In genomic region chr2:54549912-54550518, GRCh38 we compare ENCODE assay signal across 15 cellular contexts.
DNase-seq lines count a peak whose midpoint lies in the region; ATAC-seq, FAIRE-seq and TF ChIP-seq lines count a peak whose summit lies in the region.
"Had no signal": no experiment of that assay in that cellular context is flagged by ENCODE, and none has a peak within 500 bp of the region (broad histone marks: within the 10 kb centered on the region; RNA-seq: fewer than 3 reads in every experiment).

No MANE protein-coding gene starts in this region.

- no peaks in the 10 kb centered on the region for H4K20me1 ChIP-seq in mammary epithelial cell (ENCODE audit: insufficient read depth, low read length)
- no peaks in the 10 kb centered on the region for H4K20me1 ChIP-seq in keratinocyte (ENCODE audit: control insufficient read depth, extremely low read depth, insufficient read depth, low read length)

- no peaks in the 10 kb centered on the region for H3K9me3 Mint-ChIP-seq in stimulated activated naive CD8-positive, alpha-beta T cell treated with anti-CD3 and anti-CD28 coated beads, Interleukin-15, amount 100 ng/mL, for 72 hours

- intact Hi-C loops in mammary epithelial cell (cut with micrococcal nuclease) = no loop called here

- no peak overlapping the region for H3K9ac ChIP-seq in mammary epithelial cell (ENCODE audit: insufficient read depth, low read length)
- H3K9ac ChIP-seq in keratinocyte (ENCODE audit: control insufficient read depth, extremely low read depth, insufficient read depth, low read length) = no peak overlapping the region
- H3K9ac ChIP-seq: SK-N-SH had no signal

- no peaks in the 10 kb centered on the region for H3K27me3 Mint-ChIP-seq in stimulated activated naive CD8-positive, alpha-beta T cell treated with anti-CD3 and anti-CD28 coated beads, Interleukin-15, amount 100 ng/mL, for 72 hours
- H3K27me3 Mint-ChIP-seq: activated CD4-positive, alpha-beta T cell treated with anti-CD3 and anti-CD28 coated beads, Interleukin-2, amount 10 ng/mL, durations not matched to agents 7 days and 5 days; naive thymus-derived CD8-positive, alpha-beta T cell had no signal

- in situ Hi-C loops in mammary epithelial cell (cut with MboI; ENCODE audit: low sequenced_read_pairs in 2 of 2) = no loop called here

- H3K36me3 ChIP-seq in mammary epithelial cell (ENCODE audit: insufficient read depth, low read length) (no peaks in the 10 kb centered on the region), keratinocyte (ENCODE audit: control insufficient read depth in 2 of 2, extremely low read depth in 1 of 2, insufficient read depth in 2 of 2, low read length in 2 of 2) (no peaks in the 10 kb centered on the region), small intestine (ENCODE audit: control insufficient read depth in 2 of 2, insufficient read depth in 2 of 2, low read length in 2 of 2) (no peaks in the 10 kb centered on the region)
- H3K36me3 ChIP-seq: HAP-1 had no signal

- H3K27me3 ChIP-seq in mammary epithelial cell (ENCODE audit: insufficient read depth, low read length) (no peaks in the 10 kb centered on the region), keratinocyte (ENCODE audit: control insufficient read depth, extremely low read depth, insufficient read depth, low read length) (no peaks in the 10 kb centered on the region), small intestine (ENCODE audit: control insufficient read depth in 2 of 2, insufficient read depth in 2 of 2, low read length in 2 of 2) (no peaks in the 10 kb centered on the region)

- dilution Hi-C loops in mammary epithelial cell (cut with HindIII; ENCODE audit: low sequenced_read_pairs) = no loop called here
- dilution Hi-C loops in keratinocyte (cut with MboI; ENCODE audit: extremely low pct_ligation_motif_present, low sequenced_read_pairs) = no loop called here

- FAIRE-seq in keratinocyte (lab: Jason Lieb, UNC) (no peak), small intestine (lab: Jason Lieb, UNC) (no peak)

- 80% methylated on average over 4 of the region's 4 CpGs for WGBS in mammary epithelial cell (ENCODE audit: low coverage, missing lambda C conversion rate)
- WGBS in small intestine, 3 donors = 6 to 61% (median 39%) methylated on average over 4 of the region's 4 CpGs

- BruUV-seq in mammary epithelial cell (replicated peaks; lab: Mats Ljungman, UMichigan) = no TSS peak

- H3K4me2 ChIP-seq in mammary epithelial cell (ENCODE audit: insufficient read depth, low read depth, low read length) (no peak overlapping the region), keratinocyte (ENCODE audit: control insufficient read depth, extremely low read depth, insufficient read depth, low read depth, low read length) (peak overlapping the region; percentile 34)
- H3K4me2 ChIP-seq: SK-N-SH had no signal

- H3K27ac ChIP-seq in mammary epithelial cell (ENCODE audit: insufficient read depth, low read depth, low read length) (no peak overlapping the region), keratinocyte (ENCODE audit: control insufficient read depth, insufficient read depth, low read length) (no peak overlapping the region), small intestine (ENCODE audit: low read depth in 1 of 2, low read length in 1 of 2) (peak overlapping the region; percentile 7 to 66)

- DNase-seq in HT-29 (ENCODE audit: low spot score) (peak; percentile 74), mammary epithelial cell (peak; percentile 71), keratinocyte (ENCODE audit: low read depth, low spot score) (no peak), small intestine (peak; percentile 91), foreskin melanocyte (no peak), DMS153 treated with DMSO at 0.1 percent for 48 hours (lab: John Stamatoyannopoulos, UW; ENCODE audit: unreplicated experiment) (no peak)
- DNase-seq in stimulated activated naive CD8-positive, alpha-beta T cell treated with anti-CD3 and anti-CD28 coated beads, Interleukin-15, amount 100 ng/mL, for 72 hours = no peak
- DNase-seq: activated CD4-positive, alpha-beta T cell treated with anti-CD3 and anti-CD28 coated beads, Interleukin-2, amount 10 ng/mL, durations not matched to agents 7 days and 5 days; activated naive CD4-positive, alpha-beta T cell treated with anti-CD3 and anti-CD28 coated beads, Interleukin-2, amount 50 U/mL, for 16 hours; AML-193; naive thymus-derived CD8-positive, alpha-beta T cell; OCI-M1; stimulated activated CD4-positive, alpha-beta T cell treated with anti-CD3 and anti-CD28 coated beads, Interleukin-15, amount 100 ng/mL, for 24 hours had no signal

- peaks cover 41% of the 10 kb centered on the region for H3K4me1 Mint-ChIP-seq in stimulated activated naive CD8-positive, alpha-beta T cell treated with anti-CD3 and anti-CD28 coated beads, Interleukin-15, amount 100 ng/mL, for 72 hours

- CTCF ChIA-PET in mammary epithelial cell (lab: Charles Lee; ENCODE audit: low non-redundant PET) = no interaction called here

- H2AFZ ChIP-seq in mammary epithelial cell (ENCODE audit: low read depth, low read length) (no peak overlapping the region), keratinocyte (ENCODE audit: control insufficient read depth, low read length) (no peak overlapping the region)

- no peak for TF ChIP-seq CTCF in mammary epithelial cell (conservative IDR thresholded peaks at IDR 0.05 in 1 of 2, IDR thresholded peaks at IDR 0.05 in 1 of 2; ENCODE audit: extremely low read depth in 1 of 2, insufficient read depth in 1 of 2, low read depth in 1 of 2, low read length in 2 of 2)
- no peak for TF ChIP-seq CTCF in keratinocyte (optimal IDR thresholded peaks at IDR 0.05 in 1 of 3, IDR thresholded peaks at IDR 0.05 in 1 of 3, conservative IDR thresholded peaks at IDR 0.05 in 1 of 3; ENCODE audit: extremely low read depth in 1 of 3, insufficient read depth in 2 of 3, low read length in 3 of 3)

- no peak overlapping the region for H3K4me3 Mint-ChIP-seq in stimulated activated naive CD8-positive, alpha-beta T cell treated with anti-CD3 and anti-CD28 coated beads, Interleukin-15, amount 100 ng/mL, for 72 hours
- H3K4me3 Mint-ChIP-seq: activated CD4-positive, alpha-beta T cell treated with anti-CD3 and anti-CD28 coated beads, Interleukin-2, amount 10 ng/mL, durations not matched to agents 7 days and 5 days; naive thymus-derived CD8-positive, alpha-beta T cell had no signal

- H3K9me1 ChIP-seq in keratinocyte (ENCODE audit: control insufficient read depth, extremely low read depth, insufficient read depth, low read length) = no peaks in the 10 kb centered on the region

- H3K4me1 ChIP-seq in mammary epithelial cell (ENCODE audit: insufficient read depth, low read length) (peaks cover 32% of the 10 kb centered on the region), keratinocyte (ENCODE audit: control insufficient read depth, extremely low read depth, insufficient read depth, low read length) (peaks cover 32% of the 10 kb centered on the region), small intestine (ENCODE audit: control insufficient read depth in 2 of 2, insufficient read depth in 1 of 2, low read depth in 1 of 2, low read length in 1 of 2) (peaks cover 18 to 21% of the 10 kb centered on the region in 2 donors)
- H3K4me1 ChIP-seq: HAP-1 had no signal

- no peak for ATAC-seq in stimulated activated naive CD8-positive, alpha-beta T cell treated with anti-CD3 and anti-CD28 coated beads, Interleukin-15, amount 100 ng/mL, for 72 hours
- ATAC-seq: naive thymus-derived CD8-positive, alpha-beta T cell had no signal

- H3K4me3 ChIP-seq in mammary epithelial cell (replicated peaks in 1 of 3; ENCODE audit: insufficient read depth in 1 of 3, low read depth in 2 of 3, low read length in 3 of 3) (no peak overlapping the region), keratinocyte (ENCODE audit: control insufficient read depth in 2 of 3, extremely low read depth in 1 of 3, insufficient read depth in 2 of 3, low read depth in 1 of 3, low read length in 3 of 3) (no peak overlapping the region), small intestine (ENCODE audit: low read depth in 1 of 2, low read length in 2 of 2) (no peak overlapping the region)
- H3K4me3 ChIP-seq: HAP-1 had no signal

- H3K27ac Mint-ChIP-seq in stimulated activated naive CD8-positive, alpha-beta T cell treated with anti-CD3 and anti-CD28 coated beads, Interleukin-15, amount 100 ng/mL, for 72 hours = no peak overlapping the region
- H3K27ac Mint-ChIP-seq: activated CD4-positive, alpha-beta T cell treated with anti-CD3 and anti-CD28 coated beads, Interleukin-2, amount 10 ng/mL, durations not matched to agents 7 days and 5 days had no signal

- H3K79me2 ChIP-seq in mammary epithelial cell (ENCODE audit: insufficient read depth, low read length) (peaks cover 23% of the 10 kb centered on the region), keratinocyte (ENCODE audit: control insufficient read depth, insufficient read depth, low read length) (no peaks in the 10 kb centered on the region)

- H3K9me3 ChIP-seq in mammary epithelial cell (replicated peaks; ENCODE audit: insufficient read depth, low read length) = no peaks in the 10 kb centered on the region
- no peaks in the 10 kb centered on the region for H3K9me3 ChIP-seq in keratinocyte (ENCODE audit: control insufficient read depth, low read depth, low read length)
- no peaks in the 10 kb centered on the region for H3K9me3 ChIP-seq in small intestine (ENCODE audit: control insufficient read depth, low read depth)
- H3K9me3 ChIP-seq: HAP-1, SK-N-SH had no signal

Comparison
In these comparisons a context has a peak if more than half of its experiments do, and no peak if none do; other contexts are left out.
1. DNase-seq: peak in HT-29 (single experiment), mammary epithelial cell (single experiment) and small intestine (single experiment); none in keratinocyte (single experiment), foreskin melanocyte (single experiment), stimulated activated naive CD8-positive, alpha-beta T cell treated with anti-CD3 and anti-CD28 coated beads, Interleukin-15, amount 100 ng/mL, for 72 hours (0 of 2) and DMS153 treated with DMSO at 0.1 percent for 48 hours (single experiment).
2. H3K27ac ChIP-seq: peak in small intestine (2 of 2); none in mammary epithelial cell (single experiment) and keratinocyte (single experiment).